ENCODE assay signal across 11 cellular contexts in genomic region chr14:67722293-67722692, GRCh38. TPM values are rescaled to one million over a fixed set of nuclear protein-coding genes. Genes with fewer than 3 reads are reported as not detected.
DNase-seq lines count a peak whose midpoint lies in the region; ATAC-seq, FAIRE-seq and TF ChIP-seq lines count a peak whose summit lies in the region.
"Had no signal": no experiment of that assay in that cellular context is flagged by ENCODE, and none has a peak within 500 bp of the region (broad histone marks: within the 10 kb centered on the region; RNA-seq: fewer than 3 reads in every experiment).

No MANE protein-coding gene starts in this region.

- no peak overlapping the region for H3K27ac ChIP-seq in caudate nucleus (ENCODE audit: low read depth, low read length)
- H3K27ac ChIP-seq in brain microvascular endothelial cell: no peak overlapping the region

- peak; percentile 97 for ATAC-seq in left lobe of liver
- no peak for ATAC-seq in HG03378 (IDR thresholded peaks at IDR 0.05; ENCODE audit: unreplicated experiment)

- in situ Hi-C loops in brain microvascular endothelial cell (cut with HindIII; ENCODE audit: low pct_ligation_motif_present, low sequenced_read_pairs): no loop called here

- H3K4me3 ChIP-seq in brain microvascular endothelial cell (ENCODE audit: low read depth, low read length): no peak overlapping the region

- TF ChIP-seq CTCF in brain microvascular endothelial cell (IDR thresholded peaks at IDR 0.05; ENCODE audit: low read depth, low read length, missing control alignments): no peak

- peaks cover 2% of the 10 kb centered on the region for H3K27me3 ChIP-seq in brain microvascular endothelial cell (replicated peaks)

- peak; percentile 36 to 48 for DNase-seq in SHP77 (lab: John Stamatoyannopoulos, UW)
- no peak for DNase-seq in SHP77 treated with DMSO at 0.1 percent for 48 hours (lab: John Stamatoyannopoulos, UW)
- DNase-seq in caudate nucleus (lab: John Stamatoyannopoulos, UW): peak in 47 of 61 donors; percentile 8 to 82 (median 36)
- peak; percentile 78 for DNase-seq in left lobe of liver (ENCODE audit: low spot score)
- DNase-seq in urothelium cell line (ENCODE audit: low spot score): no peak
- no peak for DNase-seq in brain microvascular endothelial cell
- DNase-seq in NCI-H774 (lab: John Stamatoyannopoulos, UW): no peak

- H3K36me3 ChIP-seq in brain microvascular endothelial cell (replicated peaks): no peaks in the 10 kb centered on the region

- peak; percentile 9 for FAIRE-seq in urothelium cell line (lab: Jason Lieb, UNC)

RNA-seq across cellular contexts. Expression of gene RDH12, which starts 20.6 kb away (rescaled TPM):
- total RNA-seq in left lobe of liver: 1.4 TPM
- total RNA-seq: activated T-helper 1 cell treated with anti-CD3 and anti-CD28 coated beads, Interleukin-12 subunit alpha, Interleukin-12 subunit beta, Interleukin-2, Interleukin-4 antibody, amounts not matched to agents 30 ng/mL and 10 ng/mL and 1 ng/mL, durations not matched to agents 14 hours and 24 hours and 36 hours; lung microvascular endothelial cell; NCI-H460 had no signal

RNA-seq across cellular contexts. Expression of gene RDH11, which starts 26.7 kb away (rescaled TPM):
- 85.1 TPM for total RNA-seq in left lobe of liver

RNA-seq across cellular contexts. Expression of gene VTI1B, which starts 47.9 kb away (rescaled TPM):
- total RNA-seq in left lobe of liver: 58.9 TPM

Comparison
In these comparisons a context has a peak if more than half of its experiments do, and no peak if none do; other contexts are left out.
1. DNase-seq: peak in SHP77 (2 of 2), caudate nucleus (47 of 61) and left lobe of liver (single experiment); none in SHP77 treated with DMSO at 0.1 percent for 48 hours (single experiment), urothelium cell line (single experiment), brain microvascular endothelial cell (single experiment) and NCI-H774 (single experiment).